In the genomic region with DNA sequence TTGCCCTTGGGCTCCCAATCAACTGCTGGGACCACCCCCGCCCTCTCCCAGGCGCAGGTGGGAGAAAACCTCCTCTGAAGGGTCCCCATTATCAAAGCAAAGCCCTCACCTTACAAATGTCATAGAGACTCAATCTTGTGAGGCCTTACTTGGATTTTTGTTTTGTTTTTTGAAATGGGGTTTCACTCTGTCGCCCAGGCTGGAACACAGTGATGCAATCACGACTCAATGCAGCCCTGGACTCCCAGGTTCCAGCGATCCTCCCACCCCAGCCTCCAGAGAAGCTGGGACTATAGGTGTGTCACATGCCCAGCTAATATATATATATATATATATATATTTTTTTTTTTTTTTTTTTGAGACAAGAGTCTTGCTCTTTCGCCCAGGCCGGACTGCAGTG, we compare ENCODE assay signal across 20 cellular contexts. TPM values are rescaled to one million over a fixed set of nuclear protein-coding genes. Genes with fewer than 3 reads are reported as not detected.
DNase-seq lines count a peak whose midpoint lies in the region; ATAC-seq, FAIRE-seq and TF ChIP-seq lines count a peak whose summit lies in the region.
"Had no signal": no experiment of that assay in that cellular context is flagged by ENCODE, and none has a peak within 500 bp of the region (broad histone marks: within the 10 kb centered on the region; RNA-seq: fewer than 3 reads in every experiment).

No MANE protein-coding gene starts in this region.

- peaks cover 47% of the 10 kb centered on the region for H3K4me1 Mint-ChIP-seq in activated CD4-positive, alpha-beta T cell treated with anti-CD3 and anti-CD28 coated beads, Interleukin-2, amount 10 ng/mL, durations not matched to agents 7 days and 5 days
- peaks cover 7 to 41% (median 16%) of the 10 kb centered on the region in 4 donors for H3K4me1 Mint-ChIP-seq in CD4-positive, alpha-beta memory T cell
- H3K4me1 Mint-ChIP-seq: CD14-positive monocyte, IgD-negative memory B cell had no signal

- H3K36me3 Mint-ChIP-seq in activated CD4-positive, alpha-beta T cell treated with anti-CD3 and anti-CD28 coated beads, Interleukin-2, amount 10 ng/mL, durations not matched to agents 7 days and 5 days (ENCODE audit: low read depth), result peaks cover 12% of the 10 kb centered on the region
- no peaks in the 10 kb centered on the region for H3K36me3 Mint-ChIP-seq in CD4-positive, alpha-beta memory T cell
- H3K36me3 Mint-ChIP-seq: CD14-positive monocyte, IgD-negative memory B cell had no signal

- in situ Hi-C loops in K562 (cut with MboI), result no loop called here

- POLR2A ChIA-PET in activated CD4-positive, alpha-beta T cell treated with anti-CD3 and anti-CD28 coated beads, Interleukin-2, amount 10 ng/mL, durations not matched to agents 7 days and 5 days (lab: Charles Lee), result no interaction called here
- POLR2A ChIA-PET in CD4-positive, alpha-beta memory T cell (lab: Charles Lee; ENCODE audit: partially characterized antibody), result no interaction called here
- POLR2A ChIA-PET in K562 (lab: Yijun Ruan, JAX), result no interaction called here

- no peaks in the 10 kb centered on the region for H3K9me3 ChIP-seq in CD4-positive, alpha-beta memory T cell (ENCODE audit: control insufficient read depth in 1 of 2, low read length in 2 of 2)
- no peaks in the 10 kb centered on the region for H3K9me3 ChIP-seq in K562 (replicated peaks; ENCODE audit: control insufficient read depth, insufficient read depth, low read depth, low read length)
- H3K9me3 ChIP-seq in breast epithelium, result no peaks in the 10 kb centered on the region
- H3K9me3 ChIP-seq: A549, BLaER1 had no signal

- H3K9me3 Mint-ChIP-seq in activated CD4-positive, alpha-beta T cell treated with anti-CD3 and anti-CD28 coated beads, Interleukin-2, amount 10 ng/mL, durations not matched to agents 7 days and 5 days, result no peaks in the 10 kb centered on the region
- H3K9me3 Mint-ChIP-seq in CD4-positive, alpha-beta memory T cell, result no peaks in the 10 kb centered on the region
- H3K9me3 Mint-ChIP-seq: IgD-negative memory B cell had no signal

- H3K27me3 ChIP-seq in CD4-positive, alpha-beta memory T cell (ENCODE audit: insufficient read depth, low read length), result no peaks in the 10 kb centered on the region
- H3K27me3 ChIP-seq in K562 (ENCODE audit: control insufficient read depth in 2 of 2, insufficient read depth in 2 of 2, low read length in 2 of 2) (peaks cover 11 to 24% of the 10 kb centered on the region in 2 experiments; a peak in 4 of 5 replicates), breast epithelium (peaks cover 0 to 4% of the 10 kb centered on the region in 2 donors)
- H3K27me3 ChIP-seq: BLaER1 had no signal

- no peak overlapping the region for H3K4me2 ChIP-seq in K562 (ENCODE audit: insufficient read depth, low read length)
- H3K4me2 ChIP-seq: A549 had no signal

- ATAC-seq in K562 (no peak), HG03159 (IDR thresholded peaks at IDR 0.05; ENCODE audit: unreplicated experiment) (no peak)
- ATAC-seq: A549, GM12878, HepG2 had no signal

- TF ChIP-seq EP300 in K562 (IDR thresholded peaks at IDR 0.05; ENCODE audit: low read length), result no peak

- WGBS in K562 (ENCODE audit: insufficient coverage, low coverage, missing lambda C conversion rate), result 9% methylated on average over 5 of the region's 7 CpGs

- no TSS peak for BruUV-seq in K562 (replicated peaks; lab: Mats Ljungman, UMichigan)

- H3K4me1 ChIP-seq in CD4-positive, alpha-beta memory T cell (ENCODE audit: insufficient read depth, low read length), result peaks cover 31% of the 10 kb centered on the region
- H3K4me1 ChIP-seq in K562 (replicated peaks in 1 of 2; ENCODE audit: control insufficient read depth in 2 of 2, insufficient read depth in 2 of 2, low read length in 2 of 2), result no peaks in the 10 kb centered on the region; a peak in 1 of 5 replicates
- no peaks in the 10 kb centered on the region for H3K4me1 ChIP-seq in breast epithelium
- H3K4me1 ChIP-seq: A549 had no signal

- H3K27me3 Mint-ChIP-seq in activated CD4-positive, alpha-beta T cell treated with anti-CD3 and anti-CD28 coated beads, Interleukin-2, amount 10 ng/mL, durations not matched to agents 7 days and 5 days, result no peaks in the 10 kb centered on the region
- H3K27me3 Mint-ChIP-seq in CD4-positive, alpha-beta memory T cell, result no peaks in the 10 kb centered on the region

- no peak for TF ChIP-seq RAD21 in K562 (CRISPR knock-in tag; conservative IDR thresholded peaks at IDR 0.05 in 1 of 2, IDR thresholded peaks at IDR 0.05 in 1 of 2)

- H3K4me3 ChIP-seq in CD4-positive, alpha-beta memory T cell (ENCODE audit: low read length in 2 of 2), result no peak overlapping the region
- H3K4me3 ChIP-seq in K562 (no peak overlapping the region), breast epithelium (no peak overlapping the region)
- H3K4me3 ChIP-seq: A549, BLaER1, GM12878 had no signal

- CTCF ChIA-PET in activated CD4-positive, alpha-beta T cell treated with anti-CD3 and anti-CD28 coated beads, Interleukin-2, amount 10 ng/mL, durations not matched to agents 7 days and 5 days (lab: Charles Lee), result no interaction called here
- CTCF ChIA-PET in CD4-positive, alpha-beta memory T cell (lab: Charles Lee; ENCODE audit: partially characterized antibody), result no interaction called here
- CTCF ChIA-PET in K562 (lab: Yijun Ruan, JAX; ENCODE audit: low intra/inter-chr PET ratio), result no interaction called here

- no peak overlapping the region for H3K9ac ChIP-seq in K562 (ENCODE audit: insufficient read depth in 1 of 2, low read depth in 2 of 2, low read length in 2 of 2)
- H3K9ac ChIP-seq: BLaER1 had no signal

- no peaks in the 10 kb centered on the region for H4K20me1 ChIP-seq in K562 (replicated peaks; ENCODE audit: control insufficient read depth, insufficient read depth, low read length)
- H4K20me1 ChIP-seq: BLaER1 had no signal

- H3K27ac Mint-ChIP-seq in activated CD4-positive, alpha-beta T cell treated with anti-CD3 and anti-CD28 coated beads, Interleukin-2, amount 10 ng/mL, durations not matched to agents 7 days and 5 days, result peak overlapping the region; percentile 95
- H3K27ac Mint-ChIP-seq in CD4-positive, alpha-beta memory T cell, result peak overlapping the region in 5 of 7 donors; percentile 23 to 95 (median 88)
- H3K27ac Mint-ChIP-seq: CD14-positive monocyte, IgD-negative memory B cell had no signal

- H2AFZ ChIP-seq in K562 (ENCODE audit: low read depth, low read length), result no peak overlapping the region

- DNase-seq in activated CD4-positive, alpha-beta T cell treated with anti-CD3 and anti-CD28 coated beads, Interleukin-2, amount 10 ng/mL, durations not matched to agents 7 days and 5 days, result no peak
- DNase-seq in activated CD4-positive, alpha-beta T cell treated with anti-CD3 and anti-CD28 coated beads for 4 hours, result no peak
- DNase-seq in CD4-positive, alpha-beta memory T cell, result no peak
- DNase-seq in K562 (ENCODE audit: extremely low read depth in 1 of 4, low spot score in 3 of 4) (no peak), breast epithelium (ENCODE audit: low spot score in 2 of 2) (no peak), DMS53 (lab: John Stamatoyannopoulos, UW) (no peak)
- DNase-seq: Calu3, DND-41, EL, GOT3, H7, KG1 had no signal

- TF ChIP-seq POLR2A in K562 (conservative IDR thresholded peaks at IDR 0.05), result no peak
- TF ChIP-seq POLR2A in breast epithelium (IDR thresholded peaks at IDR 0.05), result no peak

- no peak overlapping the region for H3K27ac ChIP-seq in CD4-positive, alpha-beta memory T cell (ENCODE audit: low read depth, low read length)
- no peak overlapping the region for H3K27ac ChIP-seq in K562 (ENCODE audit: extremely low read depth, low read depth, low read length)
- no peak overlapping the region for H3K27ac ChIP-seq in breast epithelium
- H3K27ac ChIP-seq: 22Rv1, A549, BLaER1 had no signal

- intact Hi-C loops in CD4-positive, alpha-beta memory T cell (cut with micrococcal nuclease), result no loop called here
- intact Hi-C loops in K562 (cut with micrococcal nuclease), result no loop called here
- intact Hi-C loops in breast epithelium (cut with DNase I; ENCODE audit: low total_unique reads), result no loop called here

- TF ChIP-seq CTCF in K562 (IDR thresholded peaks at IDR 0.05 in 2 of 3, conservative IDR thresholded peaks at IDR 0.05 in 1 of 3; ENCODE audit: insufficient read depth in 2 of 3, low read depth in 1 of 3, low read length in 3 of 3) (no peak), breast epithelium (IDR thresholded peaks at IDR 0.05) (no peak)

- no peak overlapping the region for H3K4me3 Mint-ChIP-seq in activated CD4-positive, alpha-beta T cell treated with anti-CD3 and anti-CD28 coated beads, Interleukin-2, amount 10 ng/mL, durations not matched to agents 7 days and 5 days
- H3K4me3 Mint-ChIP-seq in CD4-positive, alpha-beta memory T cell, result peak overlapping the region in 3 of 8 donors; percentile 6 to 84 (median 63)
- H3K4me3 Mint-ChIP-seq: CD14-positive monocyte, IgD-negative memory B cell had no signal

- FAIRE-seq in K562 (lab: Jason Lieb, UNC), result no peak
- FAIRE-seq: A549, GM12878, HepG2 had no signal

- H3K36me3 ChIP-seq in CD4-positive, alpha-beta memory T cell (ENCODE audit: insufficient read depth, low read length), result no peaks in the 10 kb centered on the region
- H3K36me3 ChIP-seq in K562 (ENCODE audit: control insufficient read depth, insufficient read depth, low read length) (no peaks in the 10 kb centered on the region), breast epithelium (no peaks in the 10 kb centered on the region)
- H3K36me3 ChIP-seq: BLaER1 had no signal

- H3K79me2 ChIP-seq in K562 (ENCODE audit: control insufficient read depth, insufficient read depth, low read length), result no peaks in the 10 kb centered on the region

- H3K9me1 ChIP-seq in K562 (ENCODE audit: control insufficient read depth, insufficient read depth, low read length), result no peaks in the 10 kb centered on the region

RNA-seq across cellular contexts. Expression of gene WIPI2, which starts 57.5 kb away (rescaled TPM):
- 10 to 100 TPM; 62.2 to 62.7 TPM for total RNA-seq in activated CD4-positive, alpha-beta T cell treated with anti-CD3 and anti-CD28 coated beads, Interleukin-2, amount 10 ng/mL, durations not matched to agents 7 days and 5 days
- 10 to 100 TPM; 78.6 to 78.8 TPM for total RNA-seq in CD4-positive, alpha-beta memory T cell
- 10 to 100 TPM; 82.1 to 91.1 TPM for polyA plus RNA-seq in CD4-positive, alpha-beta memory T cell
- total RNA-seq in K562 (2011; cell fraction: chromatin; rRNA removed; ENCODE audit: low replicate concordance), result 86.3 and 128 TPM in 2 replicates
- 52.8 and 55.0 TPM in 2 replicates for total RNA-seq in K562 (2011; cell fraction: nucleolus; rRNA removed)
- 72.4 and 86.7 TPM in 2 replicates for total RNA-seq in K562 (2011; cell fraction: nucleoplasm; rRNA removed)
- 40.0 and 41.1 TPM in 2 replicates for total RNA-seq in K562 (2014; rRNA removed)
- 33.9 and 39.1 TPM in 2 replicates for total RNA-seq in K562 (2014; rRNA removed; fragmentation: Illumina TruSeq; extraction: Trizol)
- 31.7 and 35.1 TPM in 2 replicates for total RNA-seq in K562 (2015; rRNA removed; fragmentation: Illumina TruSeq; extraction: Trizol)
- total RNA-seq in K562 (2021), result 55.0 and 59.4 TPM in 2 replicates
- polyA plus RNA-seq in K562 (2011; rRNA removed), result 91.6 and 92.9 TPM in 2 replicates
- polyA plus RNA-seq in K562 (2011; cell fraction: cytosol; rRNA removed), result 66.6 and 81.7 TPM in 2 replicates
- 67.1 and 70.4 TPM in 2 replicates for polyA plus RNA-seq in K562 (2011; cell fraction: nucleus; rRNA removed)
- polyA plus RNA-seq in K562 (2012), result 39.4 and 51.1 TPM in 2 replicates
- polyA plus RNA-seq in K562 (2014; fragmentation: Illumina TruSeq; extraction: Trizol), result 53.2 and 54.7 TPM in 2 replicates
- 1 to 10 TPM; 7.9 to 8.0 TPM for polyA plus RNA-seq in K562 (2014; fragmentation: Nextera tagmentation; extraction: Ambion mirVana)
- polyA plus RNA-seq in K562 (2014; rRNA removed), result 56.2 and 60.8 TPM in 2 replicates
- 69.6 and 84.3 TPM in 2 replicates for polyA minus RNA-seq in K562 (2011; rRNA and poly(A)+ RNA removed)
- 45.9 and 52.1 TPM in 2 replicates for polyA minus RNA-seq in K562 (2011; cell fraction: cytosol; rRNA and poly(A)+ RNA removed)
- 21.1 and 32.7 TPM in 2 replicates for polyA minus RNA-seq in K562 (2011; cell fraction: nucleus; rRNA and poly(A)+ RNA removed)
- total RNA-seq in breast epithelium, result 10 to 100 TPM; 55.7 to 69.8 (median 56.0) TPM
